In genomic region chr20:55172310-55173002, GRCh38 we compare ENCODE assay signal across 21 cellular contexts.
DNase-seq lines count a peak whose midpoint lies in the region; ATAC-seq and TF ChIP-seq lines count a peak whose summit lies in the region.
"Had no signal": no experiment of that assay in that cellular context is flagged by ENCODE, and none has a peak within 500 bp of the region (broad histone marks: within the 10 kb centered on the region; RNA-seq: fewer than 3 reads in every experiment).

No MANE protein-coding gene starts in this region.

- no peaks in the 10 kb centered on the region for H3K36me3 ChIP-seq in right lobe of liver
- no peaks in the 10 kb centered on the region for H3K36me3 ChIP-seq in osteoblast (ENCODE audit: insufficient read depth, low read length)
- H3K36me3 ChIP-seq: Peyer's patch, SJCRH30 had no signal

- DNase-seq in Daoy (ENCODE audit: low read depth) (peak; percentile 77), NCI-H146 (lab: John Stamatoyannopoulos, UW) (peak; percentile 83), fibroblast of villous mesenchyme (ENCODE audit: low read depth) (peak; percentile 4), right lobe of liver (peak; percentile 49 to 73 (median 68)), GM20000 (ENCODE audit: low spot score) (no peak), osteoblast (ENCODE audit: insufficient read length, low spot score, missing footprints) (no peak), NCI-H2196 treated with DMSO at 0.1 percent for 48 hours (lab: John Stamatoyannopoulos, UW; ENCODE audit: unreplicated experiment) (no peak)
- DNase-seq in CD4-positive, alpha-beta T cell, result no peak
- DNase-seq: H9, IMR-90, NCI-H1417, NCI-H187 treated with DMSO at 0.1 percent for 48 hours, NCI-H345, NCI-H524, NCI-H82, SJCRH30 had no signal

- CTCF ChIA-PET in CD4-positive, alpha-beta T cell (lab: Charles Lee), result no interaction called here

- no peak overlapping the region for H2AFZ ChIP-seq in osteoblast (ENCODE audit: low read length)

- H3K4me3 ChIP-seq in fibroblast of villous mesenchyme (ENCODE audit: low read depth, low read length), result no peak overlapping the region
- H3K4me3 ChIP-seq in right lobe of liver, result no peak overlapping the region
- H3K4me3 ChIP-seq in osteoblast (ENCODE audit: insufficient read depth, low read length), result no peak overlapping the region
- H3K4me3 ChIP-seq: Peyer's patch, SJCRH30 had no signal

- H3K4me1 ChIP-seq in right lobe of liver (peaks cover 0 to 21% (median 2%) of the 10 kb centered on the region in 4 donors), osteoblast (ENCODE audit: insufficient read depth, low read length) (no peaks in the 10 kb centered on the region)
- H3K4me1 ChIP-seq: SJCRH30 had no signal

- no peaks in the 10 kb centered on the region for H3K4me1 Mint-ChIP-seq in CD4-positive, alpha-beta T cell (ENCODE audit: low read depth)
- H3K4me1 Mint-ChIP-seq: B cell, CD14-positive monocyte had no signal

- TF ChIP-seq CTCF in fibroblast of villous mesenchyme (IDR thresholded peaks at IDR 0.05; ENCODE audit: insufficient read depth, low read depth, low read length) (no peak), right lobe of liver (IDR thresholded peaks at IDR 0.05) (no peak), GM20000 (IDR thresholded peaks at IDR 0.05; ENCODE audit: extremely low read depth, missing control alignments) (no peak), osteoblast (IDR thresholded peaks at IDR 0.05; ENCODE audit: extremely low read depth, low read depth, low read length) (no peak)
- TF ChIP-seq CTCF in CD4-positive, alpha-beta T cell (IDR thresholded peaks at IDR 0.05), result no peak

- WGBS in right lobe of liver (ENCODE audit: insufficient coverage, low coverage, low lambda C conversion rate, missing lambda C conversion rate), result 24% methylated on average over 4 of the region's 4 CpGs

- no peak overlapping the region for H3K4me2 ChIP-seq in osteoblast (ENCODE audit: insufficient read depth, low read length)
- H3K4me2 ChIP-seq: KMS-11 had no signal

- POLR2A ChIA-PET in CD4-positive, alpha-beta T cell (lab: Charles Lee), result no interaction called here

- H3K9me3 ChIP-seq in right lobe of liver, result no peaks in the 10 kb centered on the region
- H3K9me3 ChIP-seq in CD4-positive, alpha-beta T cell (ENCODE audit: control insufficient read depth, low read length), result no peaks in the 10 kb centered on the region
- no peaks in the 10 kb centered on the region for H3K9me3 ChIP-seq in osteoblast (ENCODE audit: low read depth, low read length)
- H3K9me3 ChIP-seq: Peyer's patch, SJCRH30 had no signal

- no peaks in the 10 kb centered on the region for H4K20me1 ChIP-seq in osteoblast (ENCODE audit: insufficient read depth, low read length)

- no peaks in the 10 kb centered on the region for H3K79me2 ChIP-seq in osteoblast (ENCODE audit: insufficient read depth, low read length)

- H3K27me3 ChIP-seq in right lobe of liver (no peaks in the 10 kb centered on the region), osteoblast (ENCODE audit: insufficient read depth, low read length) (no peaks in the 10 kb centered on the region)
- H3K27me3 ChIP-seq in CD4-positive, alpha-beta T cell (ENCODE audit: control insufficient read depth, insufficient read depth, low read length), result no peaks in the 10 kb centered on the region
- H3K27me3 ChIP-seq: Peyer's patch had no signal

- H3K27ac ChIP-seq in right lobe of liver (no peak overlapping the region), osteoblast (ENCODE audit: low read depth, low read length) (no peak overlapping the region)
- H3K27ac ChIP-seq in CD4-positive, alpha-beta T cell (ENCODE audit: low read depth, low read length), result no peak overlapping the region
- H3K27ac ChIP-seq: HL-60, KMS-11, Peyer's patch, SJCRH30 had no signal

- peak; percentile 81 to 92 (median 86) for ATAC-seq in right lobe of liver
- no peak for ATAC-seq in CD4-positive, alpha-beta T cell (ENCODE audit: poor library complexity)

- no peak overlapping the region for H3K27ac Mint-ChIP-seq in CD4-positive, alpha-beta T cell
- H3K27ac Mint-ChIP-seq: B cell, CD14-positive monocyte, H9 had no signal

- TF ChIP-seq POLR2A in right lobe of liver (IDR thresholded peaks at IDR 0.05), result no peak

- no peak overlapping the region for H3K4me3 Mint-ChIP-seq in CD4-positive, alpha-beta T cell
- H3K4me3 Mint-ChIP-seq: B cell, CD14-positive monocyte, H9 had no signal

- no peaks in the 10 kb centered on the region for H3K36me3 Mint-ChIP-seq in CD4-positive, alpha-beta T cell (ENCODE audit: low read depth)
- H3K36me3 Mint-ChIP-seq: CD14-positive monocyte had no signal

- intact Hi-C loops in right lobe of liver (cut with DNase I), result no loop called here
- intact Hi-C loops in CD4-positive, alpha-beta T cell (cut with DNase I, micrococcal nuclease), result no loop called here

- peaks cover 10% of the 10 kb centered on the region for H3K9me3 Mint-ChIP-seq in CD4-positive, alpha-beta T cell
- H3K9me3 Mint-ChIP-seq: H9 had no signal

- H3K27me3 Mint-ChIP-seq in CD4-positive, alpha-beta T cell, result no peaks in the 10 kb centered on the region
- H3K27me3 Mint-ChIP-seq: B cell had no signal

Comparison
In these comparisons a context has a peak if more than half of its experiments do, and no peak if none do; other contexts are left out.
1. DNase-seq: peak in Daoy (single experiment), NCI-H146 (single experiment), fibroblast of villous mesenchyme (single experiment) and right lobe of liver (3 of 3); none in CD4-positive, alpha-beta T cell (0 of 10), GM20000 (single experiment), osteoblast (single experiment) and NCI-H2196 treated with DMSO at 0.1 percent for 48 hours (single experiment).